8 cellular contexts compared by ENCODE assay signal in the genomic region with DNA sequence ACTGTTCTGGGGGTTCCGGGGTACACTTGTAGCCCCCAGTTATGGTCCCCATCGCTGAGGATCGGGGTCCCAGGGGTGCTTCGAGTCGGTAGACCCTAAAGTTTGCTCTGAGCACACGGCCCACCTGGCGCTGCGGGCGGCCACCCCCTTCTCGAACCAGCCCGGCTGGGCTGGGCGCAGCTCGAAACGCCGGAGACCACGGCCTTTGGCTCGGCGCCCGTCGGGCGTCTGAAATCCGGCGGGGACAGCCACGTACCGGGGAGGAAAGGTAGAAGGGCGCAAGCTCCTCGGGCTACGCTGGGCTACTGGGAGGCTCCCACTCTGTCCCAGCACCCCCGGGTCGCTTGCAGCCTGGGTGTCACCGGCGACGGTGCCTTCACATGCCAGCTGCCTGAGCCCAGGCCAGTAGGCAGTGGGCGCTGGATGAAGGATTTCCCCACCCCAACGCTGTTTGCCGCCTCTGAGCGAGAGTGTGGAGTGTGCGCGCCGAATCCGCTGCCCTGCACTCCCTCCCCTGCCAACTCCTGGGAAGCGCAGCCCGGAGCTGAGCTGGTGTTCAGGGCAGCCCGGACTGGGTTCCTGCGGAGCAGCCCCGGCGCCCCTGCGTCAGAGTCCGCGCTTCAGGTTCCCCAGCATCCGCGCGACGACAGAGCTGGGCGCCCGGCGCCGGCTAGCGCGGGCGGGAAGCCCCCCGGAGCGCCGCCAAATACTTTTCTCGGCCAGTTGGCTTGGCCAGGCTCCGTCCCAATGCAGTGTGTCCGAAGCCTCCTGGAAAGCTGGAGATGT. TPM values are rescaled to one million over a fixed set of nuclear protein-coding genes. Genes with fewer than 3 reads are reported as not detected.
DNase-seq lines count a peak whose midpoint lies in the region; ATAC-seq and TF ChIP-seq lines count a peak whose summit lies in the region.

No MANE protein-coding gene starts in this region.

- peaks cover 28% of the 10 kb centered on the region for H3K27me3 Mint-ChIP-seq in neural progenitor cell (ENCODE audit: insufficient read depth, low read depth)

- peak overlapping the region; percentile 55 to 74 for H3K4me3 ChIP-seq in foreskin fibroblast (ENCODE audit: low read depth in 1 of 2, low read length in 2 of 2)
- H3K4me3 ChIP-seq in neural progenitor cell, result peak overlapping the region; percentile 55

- TF ChIP-seq CTCF in foreskin fibroblast (IDR thresholded peaks at IDR 0.05; ENCODE audit: low read depth, low read length), result no peak
- no peak for TF ChIP-seq CTCF in neural progenitor cell (IDR thresholded peaks at IDR 0.05)

- H3K27me3 ChIP-seq in neural progenitor cell, result peaks cover 78% of the 10 kb centered on the region

- peaks cover 23% of the 10 kb centered on the region for H3K9me3 Mint-ChIP-seq in neural progenitor cell

- no peak for ATAC-seq in HG02885 (IDR thresholded peaks at IDR 0.05; ENCODE audit: poor library complexity, unreplicated experiment)

- no peak overlapping the region for H3K27ac ChIP-seq in neural progenitor cell

- H3K9ac ChIP-seq in neural progenitor cell, result no peak overlapping the region

- H3K4me1 Mint-ChIP-seq in neural progenitor cell, result peaks cover 17% of the 10 kb centered on the region

- no peaks in the 10 kb centered on the region for H3K36me3 ChIP-seq in neural progenitor cell

- peaks cover 8% of the 10 kb centered on the region for H3F3A ChIP-seq in neural progenitor cell (ENCODE audit: low read depth)

- H3K79me2 ChIP-seq in neural progenitor cell (ENCODE audit: low read depth), result no peaks in the 10 kb centered on the region

- no peaks in the 10 kb centered on the region for H3K4me1 ChIP-seq in neural progenitor cell

- H3K4me2 ChIP-seq in neural progenitor cell, result peak overlapping the region; percentile 71

- DNase-seq in Ammon's horn (ENCODE audit: low spot score) (peak; percentile 61), HT1080 (ENCODE audit: low read depth) (peak; percentile 54), foreskin fibroblast (peak; percentile 40 to 73), neural progenitor cell (ENCODE audit: low spot score) (peak; percentile 63), hepatic stellate cell (ENCODE audit: low spot score) (no peak), activated gamma-delta T cell (lab: John Stamatoyannopoulos, UW) (no peak)
- peak; percentile 38 to 44 for DNase-seq in activated T-cell treated with anti-CD3 and anti-CD28 coated beads, Interleukin-2, amount 50 U/mL, for 48 hours

- no peaks in the 10 kb centered on the region for H4K20me1 ChIP-seq in neural progenitor cell (ENCODE audit: low read depth)

- peak overlapping the region; percentile 82 for H3K4me3 Mint-ChIP-seq in neural progenitor cell

- H3K9me3 ChIP-seq in neural progenitor cell (ENCODE audit: low read depth), result no peaks in the 10 kb centered on the region

- H3K36me3 Mint-ChIP-seq in neural progenitor cell, result no peaks in the 10 kb centered on the region

- peak overlapping the region; percentile 59 for H2AFZ ChIP-seq in neural progenitor cell (replicated peaks)

- H3K27ac Mint-ChIP-seq in neural progenitor cell, result no peak overlapping the region

RNA-seq across cellular contexts. Expression of gene MAMLD1, which starts 0.6 kb away (rescaled TPM):
- total RNA-seq in HT1080 (2014; rRNA removed; shearing (Covaris generic)), result 1.7 and 3.0 TPM in 2 replicates
- 6.1 and 6.7 TPM in 2 replicates for polyA plus RNA-seq in HT1080 (2015; cell fraction: cytosol; rRNA removed)
- 8.1 and 8.8 TPM in 2 replicates for polyA plus RNA-seq in HT1080 (2015; cell fraction: nucleus; rRNA removed)
- 0.25 TPM in 1 of 2 replicates, not detected in the other for total RNA-seq in neural progenitor cell (ENCODE audit: low replicate concordance)

Comparison
In these comparisons a context has a peak if more than half of its experiments do, and no peak if none do; other contexts are left out.
1. DNase-seq: peak in Ammon's horn (single experiment), HT1080 (single experiment), activated T-cell treated with anti-CD3 and anti-CD28 coated beads, Interleukin-2, amount 50 U/mL, for 48 hours (2 of 2), foreskin fibroblast (2 of 2) and neural progenitor cell (single experiment); none in hepatic stellate cell (single experiment) and activated gamma-delta T cell (single experiment).